Comparison of ENCODE assay signal across 13 cellular contexts in the genomic region with DNA sequence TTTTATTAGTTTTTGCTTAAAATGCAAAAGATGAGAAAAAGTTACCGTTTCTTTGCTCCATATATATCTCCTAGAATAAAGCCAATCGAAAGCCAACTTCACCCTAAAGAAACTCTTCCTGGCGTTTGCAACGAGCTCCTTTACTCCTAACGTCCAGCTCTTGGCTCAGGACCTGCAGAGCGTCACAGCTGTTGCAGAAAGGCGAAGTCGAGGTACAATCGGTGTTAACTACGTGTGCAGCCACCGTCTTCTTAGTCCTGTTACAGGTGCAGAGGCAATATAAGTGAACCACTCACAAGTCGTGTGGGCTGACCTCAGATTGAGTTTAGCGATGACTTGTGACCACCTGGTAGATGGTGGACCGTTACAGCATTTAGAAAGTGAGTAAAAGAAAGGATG.
DNase-seq lines count a peak whose midpoint lies in the region; ATAC-seq, FAIRE-seq and TF ChIP-seq lines count a peak whose summit lies in the region.
"Had no signal": no experiment of that assay in that cellular context is flagged by ENCODE, and none has a peak within 500 bp of the region (broad histone marks: within the 10 kb centered on the region; RNA-seq: fewer than 3 reads in every experiment).

No MANE protein-coding gene starts in this region.

- no peak overlapping the region for H3K27ac Mint-ChIP-seq in activated T-cell treated with anti-CD3 and anti-CD28 coated beads, Interleukin-2, amount 50 U/mL, for 72 hours
- H3K27ac Mint-ChIP-seq in activated T-cell treated with anti-CD3 and anti-CD28 coated beads, Interleukin-2, amount 50 U/mL, for 24 hours = no peak overlapping the region

- H3K9me3 ChIP-seq in endothelial cell of umbilical vein (replicated peaks; ENCODE audit: control insufficient read depth, insufficient read depth, low read length) (no peaks in the 10 kb centered on the region), esophagus squamous epithelium (no peaks in the 10 kb centered on the region)
- H3K9me3 ChIP-seq: ascending aorta had no signal

- WGBS in esophagus squamous epithelium, 2 donors = 15 to 17% methylated on average over 14 of the region's 14 CpGs

- H3K4me1 ChIP-seq in endothelial cell of umbilical vein (ENCODE audit: control insufficient read depth, extremely low read depth, insufficient read depth, low read length) (peaks cover 4% of the 10 kb centered on the region), esophagus squamous epithelium (peaks cover 0 to 17% (median 0%) of the 10 kb centered on the region in 3 donors)
- H3K4me1 ChIP-seq: ascending aorta, parathyroid adenoma had no signal

- no peaks in the 10 kb centered on the region for H3K9me1 ChIP-seq in endothelial cell of umbilical vein (replicated peaks; ENCODE audit: control insufficient read depth, extremely low read depth, insufficient read depth, low read length)

- H3K27me3 ChIP-seq in endothelial cell of umbilical vein (ENCODE audit: control insufficient read depth in 2 of 2, insufficient read depth in 2 of 2, low read length in 2 of 2) = peaks cover 59 to 72% of the 10 kb centered on the region in 2 experiments
- H3K27me3 ChIP-seq in esophagus squamous epithelium = peaks cover 16 to 100% (median 56%) of the 10 kb centered on the region in 4 donors

- H3K36me3 Mint-ChIP-seq in activated T-cell treated with anti-CD3 and anti-CD28 coated beads, Interleukin-2, amount 50 U/mL, for 72 hours (ENCODE audit: insufficient read depth in 2 of 2) = peaks cover 16 to 21% of the 10 kb centered on the region in 2 donors
- H3K36me3 Mint-ChIP-seq in activated T-cell treated with anti-CD3 and anti-CD28 coated beads, Interleukin-2, amount 50 U/mL, for 24 hours (ENCODE audit: low read depth) = peaks cover 2% of the 10 kb centered on the region

- peaks cover 55% of the 10 kb centered on the region for H3K4me1 Mint-ChIP-seq in activated T-cell treated with anti-CD3 and anti-CD28 coated beads, Interleukin-2, amount 50 U/mL, for 72 hours (ENCODE audit: low read depth)
- H3K4me1 Mint-ChIP-seq in activated T-cell treated with anti-CD3 and anti-CD28 coated beads, Interleukin-2, amount 50 U/mL, for 24 hours (ENCODE audit: low read depth) = peaks cover 21% of the 10 kb centered on the region

- H3K9ac ChIP-seq in endothelial cell of umbilical vein (replicated peaks; ENCODE audit: extremely low read depth, insufficient read depth, low read length) = no peak overlapping the region
- H3K9ac ChIP-seq: parathyroid adenoma had no signal

- no peak overlapping the region for H3K4me3 ChIP-seq in endothelial cell of umbilical vein (replicated peaks in 1 of 3; ENCODE audit: insufficient read depth in 1 of 3, low read depth in 1 of 3, low read length in 3 of 3)
- H3K4me3 ChIP-seq in esophagus squamous epithelium = no peak overlapping the region
- H3K4me3 ChIP-seq: ascending aorta had no signal

- POLR2A ChIA-PET in endothelial cell of umbilical vein (lab: Charles Lee) = no interaction called here

- FAIRE-seq in endothelial cell of umbilical vein (lab: Jason Lieb, UNC) = no peak

- TF ChIP-seq POLR2A in endothelial cell of umbilical vein (IDR thresholded peaks at IDR 0.05; ENCODE audit: low read depth, low read length) (no peak), esophagus squamous epithelium (IDR thresholded peaks at IDR 0.05) (no peak)

- CTCF ChIA-PET in endothelial cell of umbilical vein (lab: Charles Lee) = interaction anchor here (1.5 kb wide), 1 partner anchor 27 kb away, joined by 11 read pairs; no protein-coding TSS in a partner anchor

- no peak for DNase-seq in activated T-cell treated with anti-CD3 and anti-CD28 coated beads, Interleukin-2, amount 50 U/mL, for 72 hours
- DNase-seq in activated T-cell treated with anti-CD3 and anti-CD28 coated beads, Interleukin-2, amount 50 U/mL, for 24 hours = no peak
- DNase-seq in NCI-H748 (lab: John Stamatoyannopoulos, UW; ENCODE audit: unreplicated experiment) = peak; percentile 58
- DNase-seq in endothelial cell of umbilical vein (ENCODE audit: low read depth, low spot score) = no peak
- peak; percentile 70 for DNase-seq in retina
- no peak for DNase-seq in esophagus squamous epithelium (lab: John Stamatoyannopoulos, UW)
- no peak for DNase-seq in NCI-H1694 treated with DMSO at 0.1 percent for 48 hours (lab: John Stamatoyannopoulos, UW)
- DNase-seq in activated gamma-delta T cell (lab: John Stamatoyannopoulos, UW) = no peak
- DNase-seq: activated CD4-positive, alpha-beta T cell treated with anti-CD3 and anti-CD28 coated beads for 48 hours; C1 segment of cervical spinal cord; NCI-H2029 treated with DMSO at 0.1 percent for 48 hours had no signal

- no TSS peak for BruUV-seq in endothelial cell of umbilical vein (replicated peaks; lab: Mats Ljungman, UMichigan)

- peaks cover 1 to 2% of the 10 kb centered on the region in 2 donors for H3K9me3 Mint-ChIP-seq in activated T-cell treated with anti-CD3 and anti-CD28 coated beads, Interleukin-2, amount 50 U/mL, for 72 hours
- H3K9me3 Mint-ChIP-seq in activated T-cell treated with anti-CD3 and anti-CD28 coated beads, Interleukin-2, amount 50 U/mL, for 24 hours = peaks cover 26% of the 10 kb centered on the region

- H3K4me2 ChIP-seq in endothelial cell of umbilical vein (ENCODE audit: insufficient read depth, low read length) = peak overlapping the region; percentile 0

- ATAC-seq in activated T-cell treated with anti-CD3 and anti-CD28 coated beads, Interleukin-2, amount 50 U/mL, for 72 hours (replicated peaks in 1 of 2) = no peak

- H3K27ac ChIP-seq in endothelial cell of umbilical vein (ENCODE audit: insufficient read depth, low read depth, low read length) (no peak overlapping the region), esophagus squamous epithelium (no peak overlapping the region)
- H3K27ac ChIP-seq: ascending aorta, parathyroid adenoma had no signal

- intact Hi-C loops in endothelial cell of umbilical vein (cut with micrococcal nuclease) = no loop called here
- intact Hi-C loops in esophagus squamous epithelium (cut with DNase I) = no loop called here

- peak overlapping the region; percentile 57 to 78 for H3K4me3 Mint-ChIP-seq in activated T-cell treated with anti-CD3 and anti-CD28 coated beads, Interleukin-2, amount 50 U/mL, for 72 hours
- H3K4me3 Mint-ChIP-seq in activated T-cell treated with anti-CD3 and anti-CD28 coated beads, Interleukin-2, amount 50 U/mL, for 24 hours = no peak overlapping the region

- dilution Hi-C loops in endothelial cell of umbilical vein (cut with MboI; ENCODE audit: extremely low pct_ligation_motif_present, low sequenced_read_pairs) = no loop called here

- H3K79me2 ChIP-seq in endothelial cell of umbilical vein (ENCODE audit: control insufficient read depth, insufficient read depth, low read length) = no peaks in the 10 kb centered on the region
- H3K79me2 ChIP-seq: parathyroid adenoma had no signal

- H3K27me3 Mint-ChIP-seq in activated T-cell treated with anti-CD3 and anti-CD28 coated beads, Interleukin-2, amount 50 U/mL, for 72 hours (ENCODE audit: low read depth) = peaks cover 99% of the 10 kb centered on the region
- H3K27me3 Mint-ChIP-seq in activated T-cell treated with anti-CD3 and anti-CD28 coated beads, Interleukin-2, amount 50 U/mL, for 24 hours = peaks cover 97% of the 10 kb centered on the region

- peaks cover 2% of the 10 kb centered on the region for H4K20me1 ChIP-seq in endothelial cell of umbilical vein (replicated peaks; ENCODE audit: control insufficient read depth, extremely low read depth, insufficient read depth, low read length)

- H3K36me3 ChIP-seq in endothelial cell of umbilical vein (ENCODE audit: control insufficient read depth in 2 of 2, extremely low read depth in 1 of 2, insufficient read depth in 2 of 2, low read length in 2 of 2) = no peaks in the 10 kb centered on the region
- H3K36me3 ChIP-seq in esophagus squamous epithelium = no peaks in the 10 kb centered on the region
- H3K36me3 ChIP-seq: ascending aorta had no signal

- TF ChIP-seq CTCF in endothelial cell of umbilical vein (IDR thresholded peaks at IDR 0.05; ENCODE audit: extremely low read depth in 1 of 2, insufficient read depth in 1 of 2, low read depth in 1 of 2, low read length in 2 of 2) (no peak), esophagus squamous epithelium (IDR thresholded peaks at IDR 0.05) (no peak)

- no peak overlapping the region for H2AFZ ChIP-seq in endothelial cell of umbilical vein (ENCODE audit: low read depth, low read length)
- H2AFZ ChIP-seq: parathyroid adenoma had no signal

TF ChIP-seq in endothelial cell of umbilical vein, 7 proteins besides CTCF, POLR2A, EP300 and RAD21:
- TF ChIP-seq MYC (IDR thresholded peaks at IDR 0.05; ENCODE audit: low read depth, low read length) (no peak), GATA2 (IDR thresholded peaks at IDR 0.05; ENCODE audit: insufficient read depth, insufficient read length, low read depth, low read length) (no peak), JUN (IDR thresholded peaks at IDR 0.05; ENCODE audit: borderline replicate concordance, insufficient read depth, insufficient read length, low read depth) (no peak), MAX (IDR thresholded peaks at IDR 0.05; ENCODE audit: insufficient read depth, insufficient read length) (no peak), POLR2AphosphoS5 (IDR thresholded peaks at IDR 0.05; ENCODE audit: insufficient read depth, low read depth, low read length) (no peak), FOS (IDR thresholded peaks at IDR 0.05; ENCODE audit: borderline replicate concordance, insufficient read depth, low read length) (no peak), EZH2 (IDR thresholded peaks at IDR 0.05; ENCODE audit: borderline replicate concordance, low read depth, low read length, severe bottlenecking) (peak; percentile 53)
TF ChIP-seq in endothelial cell of umbilical vein: peak in this region for 1.

Comparison
In these comparisons a context has a peak if more than half of its experiments do, and no peak if none do; other contexts are left out.
1. DNase-seq: peak in NCI-H748 (single experiment) and retina (single experiment); none in activated T-cell treated with anti-CD3 and anti-CD28 coated beads, Interleukin-2, amount 50 U/mL, for 72 hours (0 of 2), activated T-cell treated with anti-CD3 and anti-CD28 coated beads, Interleukin-2, amount 50 U/mL, for 24 hours (single experiment), endothelial cell of umbilical vein (single experiment), esophagus squamous epithelium (single experiment), NCI-H1694 treated with DMSO at 0.1 percent for 48 hours (single experiment) and activated gamma-delta T cell (single experiment).